Comparison of ENCODE assay signal across 1 cellular context in the genomic region with DNA sequence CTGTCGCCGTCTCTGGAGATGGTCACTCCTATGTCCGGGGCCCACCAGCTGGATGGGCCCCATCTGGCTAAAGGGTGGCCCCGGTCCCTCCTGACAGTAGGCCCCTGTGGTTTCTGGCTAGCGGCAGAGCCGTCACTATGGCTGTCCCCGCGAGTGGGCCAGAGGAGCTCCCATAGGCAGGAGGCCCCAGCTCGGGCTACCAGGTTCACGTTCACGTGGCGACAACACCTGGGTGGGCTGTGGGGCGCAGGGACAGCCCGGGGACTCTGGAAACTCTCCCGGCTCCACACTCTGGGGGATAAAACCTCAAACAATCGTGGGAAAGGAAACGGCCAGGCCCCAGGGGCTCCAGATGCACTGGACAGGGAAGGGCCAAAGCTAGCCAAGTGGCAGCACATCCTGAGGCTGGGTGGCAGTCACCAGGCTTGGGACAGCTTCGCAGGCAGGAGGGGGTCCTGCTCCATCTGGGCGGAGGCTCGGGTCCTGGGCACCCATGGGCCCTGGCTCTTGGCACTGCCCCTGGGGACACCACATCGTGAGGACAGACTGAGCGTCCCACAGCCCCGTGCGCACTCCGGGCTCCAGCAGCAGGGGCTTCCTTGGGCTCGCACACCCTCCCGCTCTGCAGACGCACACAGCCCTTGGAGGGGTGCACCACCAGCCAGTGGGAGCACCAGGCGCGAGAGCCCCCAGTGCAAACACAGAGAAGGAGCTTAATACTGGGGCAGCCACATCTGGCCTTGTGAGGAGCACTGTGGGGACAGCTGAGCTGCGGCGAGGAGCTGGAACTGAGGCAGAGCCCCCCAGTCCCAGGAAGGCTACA.
TF ChIP-seq lines count a peak whose summit lies in the region.

No MANE protein-coding gene starts in this region.

TF ChIP-seq in liver, 16 proteins besides CTCF, POLR2A, EP300 and RAD21 (continued from another document):
- TF ChIP-seq, protein P1, sequence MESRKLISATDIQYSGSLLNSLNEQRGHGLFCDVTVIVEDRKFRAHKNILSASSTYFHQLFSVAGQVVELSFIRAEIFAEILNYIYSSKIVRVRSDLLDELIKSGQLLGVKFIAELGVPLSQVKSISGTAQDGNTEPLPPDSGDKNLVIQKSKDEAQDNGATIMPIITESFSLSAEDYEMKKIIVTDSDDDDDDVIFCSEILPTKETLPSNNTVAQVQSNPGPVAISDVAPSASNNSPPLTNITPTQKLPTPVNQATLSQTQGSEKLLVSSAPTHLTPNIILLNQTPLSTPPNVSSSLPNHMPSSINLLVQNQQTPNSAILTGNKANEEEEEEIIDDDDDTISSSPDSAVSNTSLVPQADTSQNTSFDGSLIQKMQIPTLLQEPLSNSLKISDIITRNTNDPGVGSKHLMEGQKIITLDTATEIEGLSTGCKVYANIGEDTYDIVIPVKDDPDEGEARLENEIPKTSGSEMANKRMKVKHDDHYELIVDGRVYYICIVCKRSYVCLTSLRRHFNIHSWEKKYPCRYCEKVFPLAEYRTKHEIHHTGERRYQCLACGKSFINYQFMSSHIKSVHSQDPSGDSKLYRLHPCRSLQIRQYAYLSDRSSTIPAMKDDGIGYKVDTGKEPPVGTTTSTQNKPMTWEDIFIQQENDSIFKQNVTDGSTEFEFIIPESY (IDR thresholded peaks at IDR 0.05), result no peak
- TF ChIP-seq TAF1 (conservative IDR thresholded peaks at IDR 0.05), result no peak
- TF ChIP-seq EGR1 (IDR thresholded peaks at IDR 0.05; ENCODE audit: low read depth in 2 of 2), result no peak
